Comparison of ENCODE assay signal across 23 cellular contexts in genomic region chr1:33576821-33577599, GRCh38.
"Had no signal": no experiment of that assay in that cellular context is flagged by ENCODE, and none has a peak within 500 bp of the region (broad histone marks: within the 10 kb centered on the region; RNA-seq: fewer than 3 reads in every experiment).

No MANE protein-coding gene starts in this region.

- H3K9me3 ChIP-seq: prostate gland, tibial artery had no signal

- H3K9ac ChIP-seq: neural progenitor cell had no signal

- H3K27me3 ChIP-seq: dorsolateral prefrontal cortex, foreskin keratinocyte, neural progenitor cell, tibial artery had no signal

- H2AFZ ChIP-seq: neural progenitor cell had no signal

- DNase-seq: activated CD4-positive, alpha-beta T cell treated with anti-CD3 and anti-CD28 coated beads for 1 hour; activated CD8-positive, alpha-beta memory T cell treated with anti-CD3 and anti-CD28 coated beads for 24 hours; activated CD8-positive, alpha-beta memory T cell treated with anti-CD3 and anti-CD28 coated beads, Interleukin-2, amount 50 U/mL, for 48 hours; activated effector memory CD4-positive, alpha-beta T cell treated with Interleukin-2 at 50 U/mL for 16 hours; activated naive CD4-positive, alpha-beta T cell treated with anti-CD3 and anti-CD28 coated beads, Interleukin-2, amount 10 ng/mL, durations not matched to agents 7 days and 5 days; activated naive CD8-positive, alpha-beta T cell treated with anti-CD3 and anti-CD28 coated beads, Interleukin-2, amount 50 U/mL, for 24 hours; activated T-cell treated with anti-CD3 and anti-CD28 coated beads, Interleukin-2, amount 50 U/mL, for 48 hours; anterior cingulate cortex; central memory CD4-positive, alpha-beta T cell; dorsolateral prefrontal cortex; foreskin keratinocyte; glutamatergic neuron; hypothalamus; left ventricle myocardium superior; naive thymus-derived CD4-positive, alpha-beta T cell; right cardiac atrium; stimulated activated naive CD8-positive, alpha-beta T cell treated with anti-CD3 and anti-CD28 coated beads, Interleukin-15, Interleukin-2, amounts not matched to agents 100 U/mL and 50 U/mL, for 24 hours; substantia nigra; tibial artery had no signal

- H3K4me3 ChIP-seq: dorsolateral prefrontal cortex, neural progenitor cell, prostate gland, skin epidermis, tibial artery had no signal

- H3K4me1 ChIP-seq: foreskin keratinocyte, prostate gland had no signal

- H3K36me3 ChIP-seq: neural progenitor cell, prostate gland, tibial artery had no signal

- ATAC-seq: activated naive CD8-positive, alpha-beta T cell treated with anti-CD3 and anti-CD28 coated beads, Interleukin-2, amount 50 U/mL, for 24 hours; foreskin keratinocyte; left ventricle myocardium superior; naive thymus-derived CD4-positive, alpha-beta T cell; right cardiac atrium; stimulated activated naive CD8-positive, alpha-beta T cell treated with anti-CD3 and anti-CD28 coated beads, Interleukin-15, Interleukin-2, amounts not matched to agents 100 U/mL and 50 U/mL, for 24 hours had no signal

- H3K27ac ChIP-seq: dorsolateral prefrontal cortex, foreskin keratinocyte, neural progenitor cell, prostate gland, skin epidermis, VCaP had no signal
